16 cellular contexts compared by ENCODE assay signal in genomic region chr6:21522773-21523490, GRCh38.
DNase-seq lines count a peak whose midpoint lies in the region; ATAC-seq and TF ChIP-seq lines count a peak whose summit lies in the region.
"Had no signal": no experiment of that assay in that cellular context is flagged by ENCODE, and none has a peak within 500 bp of the region (broad histone marks: within the 10 kb centered on the region; RNA-seq: fewer than 3 reads in every experiment).

No MANE protein-coding gene starts in this region.

- H3K36me3 Mint-ChIP-seq in effector memory CD8-positive, alpha-beta T cell (ENCODE audit: insufficient read depth), result no peaks in the 10 kb centered on the region

- no peak overlapping the region for H4K91ac ChIP-seq in IMR-90 (ENCODE audit: insufficient read depth, low read depth, low read length)

- H2AK9ac ChIP-seq in IMR-90 (replicated peaks; ENCODE audit: low read depth, low read length, poor library complexity), result no peak overlapping the region

- H3K9me3 ChIP-seq in IMR-90 (ENCODE audit: control insufficient read depth, insufficient read depth, low read length), result no peaks in the 10 kb centered on the region
- H3K9me3 ChIP-seq: colonic mucosa, heart right ventricle, Peyer's patch had no signal

- no peak for ATAC-seq in IMR-90 (ENCODE audit: low read depth)
- ATAC-seq in effector memory CD8-positive, alpha-beta T cell (replicated peaks), result no peak
- no peak for ATAC-seq in HG02852 (IDR thresholded peaks at IDR 0.05; ENCODE audit: unreplicated experiment)

- no peak overlapping the region for H3K56ac ChIP-seq in IMR-90 (ENCODE audit: extremely low read depth, insufficient read depth, low read length)

- no peak overlapping the region for H3K14ac ChIP-seq in IMR-90 (replicated peaks; ENCODE audit: low read depth, low read length)

- no peak overlapping the region for H4K5ac ChIP-seq in IMR-90 (ENCODE audit: low read depth, low read length)

- dilution Hi-C loops in IMR-90 (cut with HindIII; ENCODE audit: low sequenced_read_pairs, unreplicated experiment), result no loop called here

- H3K9me1 ChIP-seq in IMR-90 (ENCODE audit: insufficient read depth, low read length), result no peaks in the 10 kb centered on the region

- intact Hi-C loops in IMR-90 (cut with micrococcal nuclease), result no loop called here

- no peak overlapping the region for H4K8ac ChIP-seq in IMR-90 (ENCODE audit: low read depth in 2 of 2, low read length in 2 of 2)

- H3K4me1 Mint-ChIP-seq in effector memory CD8-positive, alpha-beta T cell (ENCODE audit: low read depth in 2 of 2), result no peaks in the 10 kb centered on the region

- H3K9me3 Mint-ChIP-seq in effector memory CD8-positive, alpha-beta T cell, result no peaks in the 10 kb centered on the region

- H2BK120ac ChIP-seq in IMR-90 (ENCODE audit: low read depth, low read length), result no peak overlapping the region

- H3K9ac ChIP-seq in IMR-90 (ENCODE audit: low read depth, low read length), result no peak overlapping the region

- no peak overlapping the region for H3K23ac ChIP-seq in IMR-90 (ENCODE audit: low read depth, low read length)

- DNase-seq in DMS79 treated with DMSO at 0.1 percent for 48 hours (lab: John Stamatoyannopoulos, UW), result peak; percentile 81
- no peak for DNase-seq in IMR-90
- peak; percentile 31 for DNase-seq in SHP77 treated with DMSO at 0.1 percent for 48 hours (lab: John Stamatoyannopoulos, UW)
- DNase-seq in kidney epithelial cell (ENCODE audit: low read depth), result no peak
- DNase-seq in effector memory CD8-positive, alpha-beta T cell, result no peak
- no peak for DNase-seq in HCEC 1CT
- DNase-seq in activated naive CD4-positive, alpha-beta T cell (lab: John Stamatoyannopoulos, UW), result no peak
- DNase-seq: activated CD4-positive, CD25-positive, alpha-beta regulatory T cell treated with anti-CD3 and anti-CD28 coated beads, Interleukin-2, amount 50 U/mL, for 72 hours; activated effector memory CD4-positive, alpha-beta T cell treated with Interleukin-2 at 50 U/mL for 16 hours; colonic mucosa; GDM1; heart right ventricle; Peyer's patch; stimulated activated CD4-positive, alpha-beta T cell treated with anti-CD3 and anti-CD28 coated beads, Interleukin-2, amount 100 ng/mL, for 48 hours; substantia nigra had no signal

- H3K27ac Mint-ChIP-seq in effector memory CD8-positive, alpha-beta T cell, result no peak overlapping the region

- no peak overlapping the region for H2BK5ac ChIP-seq in IMR-90 (ENCODE audit: low read depth, low read length, poor library complexity, severe bottlenecking)

- no peak overlapping the region for H2BK20ac ChIP-seq in IMR-90 (ENCODE audit: low read depth, low read length)

- in situ Hi-C loops in IMR-90 (cut with MboI; ENCODE audit: low sequenced_read_pairs), result no loop called here

- no peak overlapping the region for H2AK5ac ChIP-seq in IMR-90 (ENCODE audit: low read depth, low read length)

- H3K36me3 ChIP-seq in IMR-90 (ENCODE audit: control insufficient read depth, insufficient read depth, low read length) (no peaks in the 10 kb centered on the region), kidney epithelial cell (ENCODE audit: control insufficient read depth, insufficient read depth, low read length) (no peaks in the 10 kb centered on the region)
- H3K36me3 ChIP-seq: colonic mucosa, heart right ventricle, Peyer's patch had no signal

- POLR2A ChIA-PET in IMR-90 (lab: Charles Lee; ENCODE audit: unreplicated experiment), result no interaction called here

- H3K4me3 ChIP-seq in IMR-90 (ENCODE audit: insufficient read depth, low read depth, low read length) (no peak overlapping the region), kidney epithelial cell (ENCODE audit: low read depth, low read length) (no peak overlapping the region)
- H3K4me3 ChIP-seq: colonic mucosa, heart right ventricle, Peyer's patch had no signal

- H3K18ac ChIP-seq in IMR-90 (ENCODE audit: low read depth, low read length), result no peak overlapping the region

- no peak overlapping the region for H3K4me3 Mint-ChIP-seq in effector memory CD8-positive, alpha-beta T cell

- no peak for TF ChIP-seq POLR2A in IMR-90 (IDR thresholded peaks at IDR 0.05; ENCODE audit: low read depth, low read length)

- no peak overlapping the region for H3K27ac ChIP-seq in IMR-90 (ENCODE audit: insufficient read depth, low read length)
- H3K27ac ChIP-seq: colonic mucosa, heart right ventricle, Peyer's patch had no signal

- no peaks in the 10 kb centered on the region for H3K27me3 Mint-ChIP-seq in effector memory CD8-positive, alpha-beta T cell

- 88% methylated on average over 3 of the region's 21 CpGs; no CpG with 5 or more reads in 1 of the 2 experiments for WGBS in IMR-90 (ENCODE audit: extremely low coverage in 2 of 2, insufficient read length in 1 of 2), 2 experiments

- no peak overlapping the region for H2BK15ac ChIP-seq in IMR-90 (ENCODE audit: low read depth, low read length)

- no peak overlapping the region for H3K4me2 ChIP-seq in IMR-90 (ENCODE audit: low read depth, low read length)

- H2AFZ ChIP-seq in IMR-90 (replicated peaks; ENCODE audit: low read length, poor library complexity), result peak overlapping the region; percentile 61

- CTCF ChIA-PET in IMR-90 (lab: Yijun Ruan, JAX), result no interaction called here

- no peaks in the 10 kb centered on the region for H4K20me1 ChIP-seq in IMR-90 (ENCODE audit: insufficient read depth, low read length)

- H3K79me1 ChIP-seq in IMR-90 (ENCODE audit: low read depth in 1 of 2, low read length in 2 of 2), result no peaks in the 10 kb centered on the region

- no peaks in the 10 kb centered on the region for H3K4me1 ChIP-seq in IMR-90 (ENCODE audit: control insufficient read depth, insufficient read depth, low read length)
- H3K4me1 ChIP-seq: colonic mucosa, Peyer's patch had no signal

- TF ChIP-seq CTCF in IMR-90 (conservative IDR thresholded peaks at IDR 0.05; ENCODE audit: low read depth, low read length) (no peak), kidney epithelial cell (IDR thresholded peaks at IDR 0.05; ENCODE audit: insufficient read depth, low read length, poor library complexity, severe bottlenecking) (peak; percentile 16)

- peaks cover 5% of the 10 kb centered on the region for H3K27me3 ChIP-seq in IMR-90 (ENCODE audit: control insufficient read depth, insufficient read depth, low read length)
- H3K27me3 ChIP-seq in kidney epithelial cell (ENCODE audit: control insufficient read depth, insufficient read depth, low read length), result no peaks in the 10 kb centered on the region
- H3K27me3 ChIP-seq: colonic mucosa, heart right ventricle, Peyer's patch had no signal

- no peak overlapping the region for H3K4ac ChIP-seq in IMR-90 (ENCODE audit: low read depth, low read length)

- TF ChIP-seq RAD21 in IMR-90 (IDR thresholded peaks at IDR 0.05; ENCODE audit: low read length), result no peak

- BruUV-seq in IMR-90 (replicated peaks; lab: Mats Ljungman, UMichigan), result no TSS peak

TF ChIP-seq in IMR-90, 13 proteins besides CTCF, POLR2A, EP300 and RAD21:
- TF ChIP-seq CEBPB (IDR thresholded peaks at IDR 0.05; ENCODE audit: low read depth, low read length) (no peak), BHLHE40 (IDR thresholded peaks at IDR 0.05; ENCODE audit: low read depth, low read length) (no peak), MXI1 (IDR thresholded peaks at IDR 0.05; ENCODE audit: borderline replicate concordance, low read depth, low read length) (no peak), ELK1 (IDR thresholded peaks at IDR 0.05; ENCODE audit: borderline replicate concordance, low read depth, low read length) (no peak), RFX5 (IDR thresholded peaks at IDR 0.05; ENCODE audit: low read depth, low read length) (no peak), MAZ (IDR thresholded peaks at IDR 0.05; ENCODE audit: borderline replicate concordance, low read depth, low read length) (no peak), USF2 (IDR thresholded peaks at IDR 0.05; ENCODE audit: low read depth, low read length) (no peak), RCOR1 (IDR thresholded peaks at IDR 0.05; ENCODE audit: insufficient replicate concordance, low read length) (no peak), CHD1 (IDR thresholded peaks at IDR 0.05; ENCODE audit: low read depth, low read length) (no peak), FOS (IDR thresholded peaks at IDR 0.05; ENCODE audit: low read depth, low read length) (no peak), SMC3 (IDR thresholded peaks at IDR 0.05; ENCODE audit: low read depth, low read length) (no peak), MAFK (IDR thresholded peaks at IDR 0.05; ENCODE audit: low read depth, low read length) (no peak), NFE2L2 (IDR thresholded peaks at IDR 0.05; ENCODE audit: low read depth, low read length) (no peak)
TF ChIP-seq in IMR-90: peak in this region for 0.

Comparison
In these comparisons a context has a peak if more than half of its experiments do, and no peak if none do; other contexts are left out.
1. DNase-seq: peak in DMS79 treated with DMSO at 0.1 percent for 48 hours (single experiment) and SHP77 treated with DMSO at 0.1 percent for 48 hours (single experiment); none in IMR-90 (single experiment), kidney epithelial cell (single experiment), effector memory CD8-positive, alpha-beta T cell (0 of 3), HCEC 1CT (single experiment) and activated naive CD4-positive, alpha-beta T cell (0 of 4).